ENCODE assay signal across 8 cellular contexts in genomic region chr7:33107136-33108066, GRCh38. TPM values are rescaled to one million over a fixed set of nuclear protein-coding genes. Genes with fewer than 3 reads are reported as not detected.
DNase-seq lines count a peak whose midpoint lies in the region; ATAC-seq and TF ChIP-seq lines count a peak whose summit lies in the region.

No MANE protein-coding gene starts in this region.

- peaks cover 13% of the 10 kb centered on the region for H3K27me3 ChIP-seq in CD4-positive, CD25-positive, alpha-beta regulatory T cell (ENCODE audit: control insufficient read depth, insufficient read depth, low read length)
- H3K27me3 ChIP-seq in mammary epithelial cell (ENCODE audit: insufficient read depth, low read length) (no peaks in the 10 kb centered on the region), stomach (no peaks in the 10 kb centered on the region)

- peak overlapping the region; percentile 93 for H3K4me2 ChIP-seq in mammary epithelial cell (ENCODE audit: insufficient read depth, low read depth, low read length)

- H3K4me1 ChIP-seq in CD4-positive, CD25-positive, alpha-beta regulatory T cell (ENCODE audit: control insufficient read depth, insufficient read depth, low read length, poor library complexity, severe bottlenecking), result peaks cover 31% of the 10 kb centered on the region
- H3K4me1 ChIP-seq in mammary epithelial cell (ENCODE audit: insufficient read depth, low read length) (peaks cover 18% of the 10 kb centered on the region), stomach (peaks cover 20 to 46% (median 37%) of the 10 kb centered on the region in 4 donors)

- no peaks in the 10 kb centered on the region for H4K20me1 ChIP-seq in mammary epithelial cell (ENCODE audit: insufficient read depth, low read length)

- no TSS peak for BruUV-seq in mammary epithelial cell (replicated peaks; lab: Mats Ljungman, UMichigan)

- ATAC-seq in CD4-positive, CD25-positive, alpha-beta regulatory T cell (ENCODE audit: low read depth in 2 of 2), result no peak
- peak; percentile 57 for ATAC-seq in GM18517 (IDR thresholded peaks at IDR 0.05; ENCODE audit: unreplicated experiment)
- ATAC-seq in HG03575 (IDR thresholded peaks at IDR 0.05; ENCODE audit: extremely low read depth, insufficient number of reproducible peaks, low FRiP score, unreplicated experiment), result peak; percentile 39

- TF ChIP-seq CTCF in mammary epithelial cell (conservative IDR thresholded peaks at IDR 0.05 in 1 of 2, IDR thresholded peaks at IDR 0.05 in 1 of 2; ENCODE audit: extremely low read depth in 1 of 2, insufficient read depth in 1 of 2, low read depth in 1 of 2, low read length in 2 of 2) (peak; percentile 24 to 51), stomach (IDR thresholded peaks at IDR 0.05) (peak in 3 of 7 experiments; percentile 10 to 51 (median 17))

- H3K9me3 ChIP-seq in CD4-positive, CD25-positive, alpha-beta regulatory T cell (ENCODE audit: control insufficient read depth in 2 of 2, low read length in 2 of 2), result no peaks in the 10 kb centered on the region
- no peaks in the 10 kb centered on the region for H3K9me3 ChIP-seq in mammary epithelial cell (replicated peaks; ENCODE audit: insufficient read depth, low read length)
- H3K9me3 ChIP-seq in stomach, result no peaks in the 10 kb centered on the region

- H2AFZ ChIP-seq in mammary epithelial cell (ENCODE audit: low read depth, low read length), result peak overlapping the region; percentile 22

- intact Hi-C loops in mammary epithelial cell (cut with micrococcal nuclease), result loop anchor here (1.0 to 10.0 kb wide), 9 partner anchors 35 to 615 kb away; partner anchors contain the start of genes FKBP9, KBTBD2, LSM5 and NT5C3A
- intact Hi-C loops in stomach (cut with DNase I; ENCODE audit: low total_unique reads), result no loop called here

- peaks cover 16% of the 10 kb centered on the region for H3K36me3 Mint-ChIP-seq in CD4-positive, CD25-positive, alpha-beta regulatory T cell

- DNase-seq in CD4-positive, CD25-positive, alpha-beta regulatory T cell, result peak in 2 of 3 donors; percentile 45 to 74
- DNase-seq in RPMI7951 (ENCODE audit: low read depth) (peak; percentile 62), mammary epithelial cell (peak; percentile 54), kidney glomerular epithelial cell (lab: John Stamatoyannopoulos, UW) (peak; percentile 46), stomach (peak; percentile 31), mesenteric fat pad (ENCODE audit: low spot score) (no peak)

- 41% methylated on average over 7 of the region's 7 CpGs for WGBS in mammary epithelial cell (ENCODE audit: low coverage, missing lambda C conversion rate)
- 44 to 49% (median 47%) methylated on average over 7 of the region's 7 CpGs for WGBS in stomach, 5 donors

- H3K27ac Mint-ChIP-seq in CD4-positive, CD25-positive, alpha-beta regulatory T cell, result peak overlapping the region in 1 of 3 donors; percentile 70

- dilution Hi-C loops in mammary epithelial cell (cut with HindIII; ENCODE audit: low sequenced_read_pairs), result no loop called here

- H3K9ac ChIP-seq in mammary epithelial cell (ENCODE audit: insufficient read depth, low read length), result peak overlapping the region; percentile 86

- TF ChIP-seq POLR2A in stomach (IDR thresholded peaks at IDR 0.05), result no peak

- H3K36me3 ChIP-seq in CD4-positive, CD25-positive, alpha-beta regulatory T cell (ENCODE audit: control insufficient read depth, insufficient read depth, low read length), result peaks cover 15% of the 10 kb centered on the region
- no peaks in the 10 kb centered on the region for H3K36me3 ChIP-seq in mammary epithelial cell (ENCODE audit: insufficient read depth, low read length)
- peaks cover 5 to 19% (median 13%) of the 10 kb centered on the region in 4 donors for H3K36me3 ChIP-seq in stomach

- no peak overlapping the region for H3K27ac ChIP-seq in CD4-positive, CD25-positive, alpha-beta regulatory T cell (ENCODE audit: insufficient read depth, low read length, poor library complexity, severe bottlenecking)
- H3K27ac ChIP-seq in mammary epithelial cell (ENCODE audit: insufficient read depth, low read depth, low read length) (peak overlapping the region; percentile 66), stomach (no peak overlapping the region)

- TF ChIP-seq EP300 in stomach (IDR thresholded peaks at IDR 0.05), result no peak

- H3K4me3 ChIP-seq in CD4-positive, CD25-positive, alpha-beta regulatory T cell (ENCODE audit: low read depth, low read length), result peak overlapping the region; percentile 93
- H3K4me3 ChIP-seq in mammary epithelial cell (replicated peaks in 1 of 3; ENCODE audit: insufficient read depth in 1 of 3, low read depth in 2 of 3, low read length in 3 of 3), result peak overlapping the region; percentile 73 to 95 (median 85)
- peak overlapping the region; percentile 99 to 100 (median 100) for H3K4me3 ChIP-seq in stomach

- peaks cover 10% of the 10 kb centered on the region for H3K27me3 Mint-ChIP-seq in CD4-positive, CD25-positive, alpha-beta regulatory T cell

- H3K4me3 Mint-ChIP-seq in CD4-positive, CD25-positive, alpha-beta regulatory T cell, result peak overlapping the region; percentile 82 to 97 (median 90)

- H3K9me3 Mint-ChIP-seq in CD4-positive, CD25-positive, alpha-beta regulatory T cell, result no peaks in the 10 kb centered on the region

- peaks cover 68% of the 10 kb centered on the region for H3K79me2 ChIP-seq in mammary epithelial cell (ENCODE audit: insufficient read depth, low read length)

- in situ Hi-C loops in mammary epithelial cell (cut with MboI; ENCODE audit: low sequenced_read_pairs in 2 of 2), result no loop called here

- CTCF ChIA-PET in mammary epithelial cell (lab: Charles Lee; ENCODE audit: low non-redundant PET), result interaction anchor here (0.6 to 1.2 kb wide), 5 partner anchors 35 to 1180 kb away, joined by 3 to 5 read pairs (median 4); no protein-coding TSS in a partner anchor

- H3K4me1 Mint-ChIP-seq in CD4-positive, CD25-positive, alpha-beta regulatory T cell, result peaks cover 31 to 56% (median 47%) of the 10 kb centered on the region in 4 donors

RNA-seq across cellular contexts. Expression of gene RP9, which starts 1.8 kb away (rescaled TPM):
- 14.3 TPM for total RNA-seq in CD4-positive, CD25-positive, alpha-beta regulatory T cell
- polyA plus RNA-seq in CD4-positive, CD25-positive, alpha-beta regulatory T cell, result 10 to 100 TPM; 18.7 to 26.2 (median 21.5) TPM
- 20.7 and 23.9 TPM in 2 replicates for total RNA-seq in RPMI7951 (2014; rRNA removed; shearing (Covaris generic))
- 10 to 100 TPM in 1 of 2 donors, 1 to 10 TPM in 1; 7.2 to 17.1 TPM for total RNA-seq in mammary epithelial cell
- 17.6 TPM for polyA plus RNA-seq in mammary epithelial cell
- polyA minus RNA-seq in mammary epithelial cell, result 6.9 TPM
- 10 to 100 TPM in 1 of 5 donors, 1 to 10 TPM in 3, not detected in 1; 2.2 to 13.9 (median 5.0) TPM for total RNA-seq in stomach
- 10 to 100 TPM; 11.1 to 80.0 (median 15.4) TPM for polyA plus RNA-seq in stomach
- 8.0 TPM for total RNA-seq in mesenteric fat pad

RNA-seq across cellular contexts. Expression of gene BBS9, which starts 22.0 kb away (rescaled TPM):
- total RNA-seq in CD4-positive, CD25-positive, alpha-beta regulatory T cell, result 18.7 TPM
- polyA plus RNA-seq in CD4-positive, CD25-positive, alpha-beta regulatory T cell, result 10 to 100 TPM in 2 of 4 donors, 1 to 10 TPM in 2; 8.1 to 18.1 (median 11.6) TPM
- total RNA-seq in RPMI7951 (2014; rRNA removed; shearing (Covaris generic)), result 15.9 and 16.1 TPM in 2 replicates
- 10 to 100 TPM; 11.3 to 17.3 TPM for total RNA-seq in mammary epithelial cell
- polyA plus RNA-seq in mammary epithelial cell, result 4.8 TPM
- 3.9 TPM for polyA minus RNA-seq in mammary epithelial cell
- 10 to 100 TPM in 3 of 5 donors, 1 to 10 TPM in 2; 4.7 to 43.9 (median 13.3) TPM for total RNA-seq in stomach
- polyA plus RNA-seq in stomach, result 1 to 10 TPM; 3.2 to 4.4 (median 3.7) TPM
- 15.9 TPM for total RNA-seq in mesenteric fat pad

RNA-seq across cellular contexts. Expression of gene NT5C3A, which starts 44.8 kb away (rescaled TPM):
- 61.7 TPM for total RNA-seq in CD4-positive, CD25-positive, alpha-beta regulatory T cell
- polyA plus RNA-seq in CD4-positive, CD25-positive, alpha-beta regulatory T cell, result 10 to 100 TPM; 55.1 to 74.0 (median 61.3) TPM
- 42.8 and 43.4 TPM in 2 replicates for total RNA-seq in RPMI7951 (2014; rRNA removed; shearing (Covaris generic))
- 10 to 100 TPM; 28.3 to 29.3 TPM for total RNA-seq in mammary epithelial cell
- 13.7 TPM for polyA plus RNA-seq in mammary epithelial cell
- polyA minus RNA-seq in mammary epithelial cell, result 6.6 TPM
- total RNA-seq in stomach, result 10 to 100 TPM in 3 of 5 donors, 1 to 10 TPM in 2; 1.2 to 98.0 (median 14.7) TPM
- 10 to 100 TPM; 20.1 to 66.7 (median 20.7) TPM for polyA plus RNA-seq in stomach
- 18.5 TPM for total RNA-seq in mesenteric fat pad

Comparison
In these comparisons a context has a peak if more than half of its experiments do, and no peak if none do; other contexts are left out.
1. ATAC-seq: peak in GM18517 (single experiment) and HG03575 (single experiment); none in CD4-positive, CD25-positive, alpha-beta regulatory T cell (0 of 2).
2. Peak in every context shown above with its lines, with median percentiles within 50 percentile points of each other: H3K4me3 ChIP-seq.